In the genomic region with DNA sequence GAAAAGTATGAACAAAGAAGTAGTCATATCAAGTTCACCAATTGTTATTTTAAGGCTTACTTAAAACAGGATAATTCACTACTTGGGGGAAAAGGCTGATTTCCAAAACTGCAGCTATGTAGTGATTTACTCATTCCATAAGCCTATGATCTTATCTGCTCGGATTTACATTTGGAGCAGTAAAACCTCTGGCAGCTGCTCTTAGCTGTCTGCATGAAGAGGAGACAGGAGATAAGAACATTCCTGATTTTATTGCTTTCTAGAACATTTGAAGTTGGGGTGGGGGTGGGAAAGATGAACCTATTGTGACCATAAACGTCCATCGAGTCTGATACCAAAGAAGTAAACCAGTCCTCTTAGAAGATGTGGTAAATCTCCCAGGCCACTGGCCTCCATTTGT, we compare ENCODE assay signal across 1 cellular context.
A peak's percentile ranks its signal among the peaks of the same experiment; 100 is the strongest.
TF ChIP-seq lines count a peak whose summit lies in the region.

No MANE protein-coding gene starts in this region.

TF ChIP-seq in HEK293, 187 proteins besides CTCF, POLR2A, EP300 and RAD21 (continued from another document):
- 0 out of 2 replicates have a peak, but pooled peaks have one; percentile 35 for TF ChIP-seq FEZF1 (tag by site-specific recombination; IDR thresholded peaks at IDR 0.05)
